Comparison of ENCODE assay signal across 8 cellular contexts in genomic region chr3:43855674-43856299, GRCh38.
A peak's percentile ranks its signal among the peaks of the same experiment; 100 is the strongest.
DNase-seq lines count a peak whose midpoint lies in the region; ATAC-seq, FAIRE-seq and TF ChIP-seq lines count a peak whose summit lies in the region.

No MANE protein-coding gene starts in this region.

- H3K4me2 ChIP-seq in IMR-90 (ENCODE audit: low read depth, low read length) (no peak overlapping the region), GM12878 (ENCODE audit: control insufficient read depth, insufficient read depth) (no peak overlapping the region)

- no peak overlapping the region for H4K5ac ChIP-seq in IMR-90 (ENCODE audit: low read depth, low read length)

- no peak overlapping the region for H2BK20ac ChIP-seq in IMR-90 (ENCODE audit: low read depth, low read length)

- peak; percentile 68 for TF ChIP-seq CTCF in IMR-90 (conservative IDR thresholded peaks at IDR 0.05; ENCODE audit: low read depth, low read length)
- TF ChIP-seq CTCF in GM12878 (IDR thresholded peaks at IDR 0.05 in 2 of 3, conservative IDR thresholded peaks at IDR 0.05 in 1 of 3; ENCODE audit: control insufficient read depth in 2 of 3, extremely low read depth in 1 of 3, insufficient read depth in 1 of 3, low read depth in 3 of 3, low read length in 3 of 3), result peak; percentile 79 to 80 (median 80)

- H3K9me3 ChIP-seq in IMR-90 (ENCODE audit: control insufficient read depth, insufficient read depth, low read length), result no peaks in the 10 kb centered on the region
- H3K9me3 ChIP-seq in GM12878 (replicated peaks; ENCODE audit: control insufficient read depth, insufficient read depth, low read length), result no peaks in the 10 kb centered on the region
- H3K9me3 ChIP-seq in effector memory CD4-positive, alpha-beta T cell (ENCODE audit: control insufficient read depth, low read length), result no peaks in the 10 kb centered on the region

- H4K20me1 ChIP-seq in IMR-90 (ENCODE audit: insufficient read depth, low read length) (no peaks in the 10 kb centered on the region), GM12878 (ENCODE audit: control insufficient read depth, insufficient read depth) (no peaks in the 10 kb centered on the region)

- H3K4me1 ChIP-seq in IMR-90 (ENCODE audit: control insufficient read depth, insufficient read depth, low read length) (peaks cover 9% of the 10 kb centered on the region), GM12878 (ENCODE audit: control insufficient read depth, insufficient read depth, low read length) (no peaks in the 10 kb centered on the region)
- H3K4me1 ChIP-seq in effector memory CD4-positive, alpha-beta T cell (ENCODE audit: control insufficient read depth, insufficient read depth, low read length, poor library complexity, severe bottlenecking), result no peaks in the 10 kb centered on the region

- no peak overlapping the region for H4K91ac ChIP-seq in IMR-90 (ENCODE audit: insufficient read depth, low read depth, low read length)

- RAD21 ChIA-PET in GM12878 (lab: Charles Lee; ENCODE audit: unreplicated experiment), result interaction anchor here (0.6 to 2.1 kb wide), 20 partner anchors 23 to 382 kb away, joined by 3 to 13 read pairs (median 4); no protein-coding TSS in a partner anchor

- no peak overlapping the region for H3K23ac ChIP-seq in IMR-90 (ENCODE audit: low read depth, low read length)

- no peak overlapping the region for H3K27ac ChIP-seq in IMR-90 (ENCODE audit: insufficient read depth, low read length)
- no peak overlapping the region for H3K27ac ChIP-seq in GM12878 (ENCODE audit: control insufficient read depth, insufficient read depth)
- H3K27ac ChIP-seq in effector memory CD4-positive, alpha-beta T cell (ENCODE audit: insufficient read depth, low read length, poor library complexity, severe bottlenecking), result no peak overlapping the region

- no peaks in the 10 kb centered on the region for H3K36me3 ChIP-seq in IMR-90 (ENCODE audit: control insufficient read depth, insufficient read depth, low read length)
- no peaks in the 10 kb centered on the region for H3K36me3 ChIP-seq in GM12878 (ENCODE audit: control insufficient read depth in 2 of 2, insufficient read depth in 2 of 2, low read length in 1 of 2)
- H3K36me3 ChIP-seq in effector memory CD4-positive, alpha-beta T cell (ENCODE audit: control insufficient read depth, insufficient read depth, low read length), result no peaks in the 10 kb centered on the region

- no peak overlapping the region for H3K18ac ChIP-seq in IMR-90 (ENCODE audit: low read depth, low read length)

- no peak overlapping the region for H2AK5ac ChIP-seq in IMR-90 (ENCODE audit: low read depth, low read length)

- in situ Hi-C loops in IMR-90 (cut with MboI; ENCODE audit: low sequenced_read_pairs), result no loop called here
- in situ Hi-C loops in GM12878 (cut with MboI), result loop anchor here (5.0 kb wide), 1 partner anchor 342 kb away; no protein-coding TSS in a partner anchor

- H2BK15ac ChIP-seq in IMR-90 (ENCODE audit: low read depth, low read length), result no peak overlapping the region

- intact Hi-C loops in IMR-90 (cut with micrococcal nuclease), result loop anchor here (5.0 to 10.0 kb wide), 3 partner anchors 259 to 342 kb away; no protein-coding TSS in a partner anchor
- intact Hi-C loops in GM12878 (cut with micrococcal nuclease; ENCODE audit: unreplicated experiment), result loop anchor here (2.0 to 10.0 kb wide), 2 partner anchors 311 to 343 kb away; no protein-coding TSS in a partner anchor

- POLR2A ChIA-PET in IMR-90 (lab: Charles Lee; ENCODE audit: unreplicated experiment) (interaction anchor here (0.5 to 0.6 kb wide), 2 partner anchors 15 to 44 kb away, joined by 3 to 5 read pairs; no protein-coding TSS in a partner anchor), GM12878 (lab: Charles Lee) (no interaction called here)

- H3K79me1 ChIP-seq in IMR-90 (ENCODE audit: low read depth in 1 of 2, low read length in 2 of 2), result no peaks in the 10 kb centered on the region

- dilution Hi-C loops in IMR-90 (cut with HindIII; ENCODE audit: low sequenced_read_pairs, unreplicated experiment), result no loop called here

- H2AK9ac ChIP-seq in IMR-90 (replicated peaks; ENCODE audit: low read depth, low read length, poor library complexity), result peak overlapping the region; percentile 2

- H3K4ac ChIP-seq in IMR-90 (ENCODE audit: low read depth, low read length), result no peak overlapping the region

- no peak overlapping the region for H3K4me3 ChIP-seq in IMR-90 (ENCODE audit: insufficient read depth, low read depth, low read length)
- H3K4me3 ChIP-seq in GM12878, result no peak overlapping the region
- no peak overlapping the region for H3K4me3 ChIP-seq in effector memory CD4-positive, alpha-beta T cell (ENCODE audit: insufficient read depth, low read depth, low read length, poor library complexity, severe bottlenecking)

- peak overlapping the region; percentile 83 for H2AFZ ChIP-seq in IMR-90 (replicated peaks; ENCODE audit: low read length, poor library complexity)
- H2AFZ ChIP-seq in GM12878 (ENCODE audit: control insufficient read depth, low read depth, low read length), result no peak overlapping the region

- BruUV-seq in IMR-90 (replicated peaks; lab: Mats Ljungman, UMichigan), result no TSS peak
- no TSS peak for BruUV-seq in GM12878 (replicated peaks; lab: Mats Ljungman, UMichigan)

- CTCF ChIA-PET in IMR-90 (lab: Yijun Ruan, JAX) (interaction anchor here (0.6 to 2.1 kb wide), 16 partner anchors 9 to 343 kb away, joined by 3 to 26 read pairs (median 3); no protein-coding TSS in a partner anchor), GM12878 (lab: Yijun Ruan, JAX) (interaction anchor here (0.6 to 3.6 kb wide), 52 partner anchors 9 to 380 kb away, joined by 3 to 50 read pairs (median 4); partner anchors contain the start of gene ABHD5)

- no CpG with 5 or more reads among the region's 3 CpGs for WGBS in IMR-90 (ENCODE audit: extremely low coverage in 2 of 2, insufficient read length in 1 of 2), 2 experiments
- 2% methylated on average over 3 of the region's 3 CpGs for WGBS in GM12878 (ENCODE audit: insufficient coverage, insufficient replicate concordance, low lambda C conversion rate, missing lambda C conversion rate)

- no peak overlapping the region for H2BK120ac ChIP-seq in IMR-90 (ENCODE audit: low read depth, low read length)

- no peak overlapping the region for H3K14ac ChIP-seq in IMR-90 (replicated peaks; ENCODE audit: low read depth, low read length)

- ATAC-seq in IMR-90 (ENCODE audit: low read depth), result peak; percentile 85
- peak; percentile 97 for ATAC-seq in GM12878

- H3K56ac ChIP-seq in IMR-90 (ENCODE audit: extremely low read depth, insufficient read depth, low read length), result no peak overlapping the region

- peaks cover 2% of the 10 kb centered on the region; the same call in 1 of the 2 replicates for H3K27me3 ChIP-seq in IMR-90 (ENCODE audit: control insufficient read depth, insufficient read depth, low read length)
- H3K27me3 ChIP-seq in GM12878 (replicated peaks in 1 of 2; ENCODE audit: control insufficient read depth in 2 of 2, insufficient read depth in 2 of 2, low read length in 1 of 2), result peaks cover 4 to 7% of the 10 kb centered on the region in 2 experiments
- no peaks in the 10 kb centered on the region for H3K27me3 ChIP-seq in effector memory CD4-positive, alpha-beta T cell (replicated peaks; ENCODE audit: control insufficient read depth, insufficient read depth, low read length, poor library complexity, severe bottlenecking)

- H4K8ac ChIP-seq in IMR-90 (ENCODE audit: low read depth in 2 of 2, low read length in 2 of 2), result no peak overlapping the region; a peak in 1 of 4 replicates

- SMC1A ChIA-PET in GM12878 (lab: Charles Lee; ENCODE audit: uncharacterized antibody, unreplicated experiment), result interaction anchor here (0.7 to 2.5 kb wide), 23 partner anchors 9 to 381 kb away, joined by 3 to 16 read pairs (median 4); no protein-coding TSS in a partner anchor

- no peak for TF ChIP-seq POLR2A in IMR-90 (IDR thresholded peaks at IDR 0.05; ENCODE audit: low read depth, low read length)
- TF ChIP-seq POLR2A in GM12878 (IDR thresholded peaks at IDR 0.05; ENCODE audit: low read depth, low read length), result no peak

- TF ChIP-seq RAD21 in IMR-90 (IDR thresholded peaks at IDR 0.05; ENCODE audit: low read length) (peak; percentile 75), GM12878 (IDR thresholded peaks at IDR 0.05; ENCODE audit: insufficient read depth, low read depth, low read length) (peak; percentile 75)

- no peaks in the 10 kb centered on the region for H3K79me2 ChIP-seq in GM12878 (ENCODE audit: control insufficient read depth, insufficient read depth, low read length)

- TF ChIP-seq EP300 in GM12878 (IDR thresholded peaks at IDR 0.05; ENCODE audit: borderline replicate concordance in 1 of 2, control insufficient read depth in 1 of 2, low read depth in 2 of 2, low read length in 2 of 2), result no peak

- H3K9ac ChIP-seq in IMR-90 (ENCODE audit: low read depth, low read length), result no peak overlapping the region
- H3K9ac ChIP-seq in GM12878 (ENCODE audit: control insufficient read depth, insufficient read depth, low read length), result no peak overlapping the region

- peak; percentile 75 for FAIRE-seq in GM12878 (lab: Jason Lieb, UNC)

- no peak overlapping the region for H2BK5ac ChIP-seq in IMR-90 (ENCODE audit: low read depth, low read length, poor library complexity, severe bottlenecking)

- H3K9me1 ChIP-seq in IMR-90 (ENCODE audit: insufficient read depth, low read length), result 0 out of 2 replicates have a peak, but pooled peaks cover 4% of the 10 kb centered on the region

- DNase-seq in NCI-H524 (lab: John Stamatoyannopoulos, UW), result peak; percentile 41 to 66
- no peak for DNase-seq in NCI-H524 treated with DMSO at 0.1 percent for 48 hours (lab: John Stamatoyannopoulos, UW)
- peak; percentile 56 for DNase-seq in IMR-90
- peak; percentile 32 for DNase-seq in SHP77 treated with DMSO at 0.1 percent for 48 hours (lab: John Stamatoyannopoulos, UW)
- DNase-seq in GM12878 (ENCODE audit: low read depth, low spot score), result peak; percentile 3
- peak; percentile 61 for DNase-seq in inferior parietal cortex (ENCODE audit: extremely low spot score)
- peak; percentile 17 to 24 for DNase-seq in stimulated activated CD4-positive, alpha-beta T cell treated with anti-CD3 and anti-CD28 coated beads, Interleukin-4, amount 100 ng/mL, for 4 hours
- no peak for DNase-seq in effector memory CD4-positive, alpha-beta T cell

TF ChIP-seq in GM12878, 131 proteins besides CTCF, POLR2A, EP300 and RAD21:
- no peak for TF ChIP-seq EED (IDR thresholded peaks at IDR 0.05; ENCODE audit: low read depth)
- TF ChIP-seq YY1 (IDR thresholded peaks at IDR 0.05; ENCODE audit: low read depth, low read length), result peak; percentile 84
- TF ChIP-seq SMC3 (IDR thresholded peaks at IDR 0.05; ENCODE audit: borderline replicate concordance, low read length), result peak; percentile 80

Comparison
In these comparisons a context has a peak if more than half of its experiments do, and no peak if none do; other contexts are left out.
1. DNase-seq: peak in NCI-H524 (2 of 2), IMR-90 (single experiment), SHP77 treated with DMSO at 0.1 percent for 48 hours (single experiment), GM12878 (single experiment), inferior parietal cortex (single experiment) and stimulated activated CD4-positive, alpha-beta T cell treated with anti-CD3 and anti-CD28 coated beads, Interleukin-4, amount 100 ng/mL, for 4 hours (2 of 2); none in NCI-H524 treated with DMSO at 0.1 percent for 48 hours (single experiment) and effector memory CD4-positive, alpha-beta T cell (0 of 3).